Comparison of ENCODE assay signal across 1 cellular context in the genomic region with DNA sequence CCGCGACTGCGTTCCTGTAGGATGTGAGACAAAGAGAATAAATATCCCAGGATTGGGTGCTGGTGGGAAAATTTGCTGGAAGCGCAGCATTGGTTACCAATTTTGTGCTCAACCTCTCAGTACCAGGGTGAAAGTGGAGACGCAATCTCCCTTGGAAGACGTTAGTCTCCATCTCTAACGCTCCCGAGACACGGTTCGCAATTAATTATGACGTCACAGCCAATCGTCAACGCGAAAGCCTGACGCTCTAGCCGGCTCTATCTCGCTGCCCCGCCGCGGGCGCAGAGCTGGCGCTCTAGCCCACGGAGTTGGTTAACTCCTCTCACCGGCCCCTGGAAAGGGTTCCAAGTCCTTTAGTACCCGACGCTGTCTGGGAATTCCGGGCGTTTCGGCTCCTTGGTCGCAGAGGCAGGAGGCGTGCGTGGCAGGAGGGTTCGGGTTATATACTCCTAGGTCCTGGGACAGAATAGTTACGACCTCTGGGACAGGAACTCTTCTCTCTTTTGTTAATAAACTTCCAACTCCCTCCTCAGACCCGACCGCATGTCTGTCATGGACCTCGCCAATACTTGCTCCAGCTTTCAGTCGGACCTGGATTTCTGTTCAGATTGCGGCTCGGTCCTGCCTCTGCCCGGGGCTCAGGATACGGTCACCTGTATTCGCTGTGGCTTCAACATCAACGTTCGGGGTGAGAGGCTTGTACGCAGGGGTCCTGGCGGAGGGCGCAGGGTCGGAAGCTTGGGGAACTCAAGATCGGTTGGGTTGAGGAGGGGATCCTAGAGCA.
TF ChIP-seq lines count a peak whose summit lies in the region.

A gene with protein sequence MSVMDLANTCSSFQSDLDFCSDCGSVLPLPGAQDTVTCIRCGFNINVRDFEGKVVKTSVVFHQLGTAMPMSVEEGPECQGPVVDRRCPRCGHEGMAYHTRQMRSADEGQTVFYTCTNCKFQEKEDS (plus strand): TSS at position 284 of the 784 bp plus-strand sequence. CDS start 260 bp downstream, at position 544.

TF ChIP-seq in H1, 55 proteins besides CTCF, POLR2A, EP300 and RAD21:
- TF ChIP-seq JUND (IDR thresholded peaks at IDR 0.05; ENCODE audit: low read length) = peak; percentile 94
- TF ChIP-seq GABPA (IDR thresholded peaks at IDR 0.05; ENCODE audit: borderline replicate concordance, insufficient read depth, low read length) = no peak
- TF ChIP-seq SP4 (IDR thresholded peaks at IDR 0.05; ENCODE audit: low read length) = peak; percentile 59; the same call in 1 of the 2 replicates
- TF ChIP-seq, protein P1, sequence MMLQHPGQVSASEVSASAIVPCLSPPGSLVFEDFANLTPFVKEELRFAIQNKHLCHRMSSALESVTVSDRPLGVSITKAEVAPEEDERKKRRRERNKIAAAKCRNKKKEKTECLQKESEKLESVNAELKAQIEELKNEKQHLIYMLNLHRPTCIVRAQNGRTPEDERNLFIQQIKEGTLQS (IDR thresholded peaks at IDR 0.05; ENCODE audit: insufficient read depth, low read depth, low read length) = peak; percentile 51; the same call in 1 of the 2 replicates
- no peak for TF ChIP-seq RFX5 (IDR thresholded peaks at IDR 0.05; ENCODE audit: borderline replicate concordance, low read depth, low read length)
- TF ChIP-seq SIN3A (conservative IDR thresholded peaks at IDR 0.05 in 1 of 2, IDR thresholded peaks at IDR 0.05 in 1 of 2; ENCODE audit: low read depth in 1 of 2, low read length in 2 of 2) = peak; percentile 83 to 84; a peak in 2 of 4 replicates
- peak; percentile 98 for TF ChIP-seq SP2 (IDR thresholded peaks at IDR 0.05; ENCODE audit: low read length)
- 0 out of 2 replicates have a peak, but pooled peaks have one; percentile 13 for TF ChIP-seq CEBPB (IDR thresholded peaks at IDR 0.05; ENCODE audit: low read depth, low read length)
- no peak for TF ChIP-seq NANOG (IDR thresholded peaks at IDR 0.05; ENCODE audit: insufficient read depth, low read depth, low read length, poor library complexity, severe bottlenecking)
- peak; percentile 72 for TF ChIP-seq TAF7 (optimal IDR thresholded peaks at IDR 0.05; ENCODE audit: borderline replicate concordance, low read depth, low read length)
- TF ChIP-seq TEAD4 (IDR thresholded peaks at IDR 0.05; ENCODE audit: low read depth, low read length) = 0 out of 2 replicates have a peak, but pooled peaks have one; percentile 38
- peak; percentile 90 for TF ChIP-seq SP1 (IDR thresholded peaks at IDR 0.05; ENCODE audit: low read depth, low read length)
- TF ChIP-seq, protein P2, sequence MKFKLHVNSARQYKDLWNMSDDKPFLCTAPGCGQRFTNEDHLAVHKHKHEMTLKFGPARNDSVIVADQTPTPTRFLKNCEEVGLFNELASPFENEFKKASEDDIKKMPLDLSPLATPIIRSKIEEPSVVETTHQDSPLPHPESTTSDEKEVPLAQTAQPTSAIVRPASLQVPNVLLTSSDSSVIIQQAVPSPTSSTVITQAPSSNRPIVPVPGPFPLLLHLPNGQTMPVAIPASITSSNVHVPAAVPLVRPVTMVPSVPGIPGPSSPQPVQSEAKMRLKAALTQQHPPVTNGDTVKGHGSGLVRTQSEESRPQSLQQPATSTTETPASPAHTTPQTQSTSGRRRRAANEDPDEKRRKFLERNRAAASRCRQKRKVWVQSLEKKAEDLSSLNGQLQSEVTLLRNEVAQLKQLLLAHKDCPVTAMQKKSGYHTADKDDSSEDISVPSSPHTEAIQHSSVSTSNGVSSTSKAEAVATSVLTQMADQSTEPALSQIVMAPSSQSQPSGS (IDR thresholded peaks at IDR 0.05; ENCODE audit: low read length) = peak; percentile 92
- peak; percentile 51 for TF ChIP-seq SRF (IDR thresholded peaks at IDR 0.05; ENCODE audit: low read depth, low read length)
- no peak for TF ChIP-seq CBX5 (IDR thresholded peaks at IDR 0.05; ENCODE audit: low read depth, low read length)
- peak; percentile 92 for TF ChIP-seq PHF8 (conservative IDR thresholded peaks at IDR 0.05; ENCODE audit: low read depth, low read length)
- peak; percentile 56; the same call in 1 of the 2 replicates for TF ChIP-seq JUN (IDR thresholded peaks at IDR 0.05; ENCODE audit: low read depth, low read length)
- TF ChIP-seq POLR2AphosphoS5 (IDR thresholded peaks at IDR 0.05; ENCODE audit: low read depth, low read length) = peak; percentile 95
- TF ChIP-seq TCF12 (IDR thresholded peaks at IDR 0.05; ENCODE audit: low read depth, low read length) = 0 out of 2 replicates have a peak, but pooled peaks have one; percentile 47
- peak; percentile 79; the same call in 1 of the 2 replicates for TF ChIP-seq YY1 (IDR thresholded peaks at IDR 0.05; ENCODE audit: low read depth, low read length)
- TF ChIP-seq GTF2F1 (IDR thresholded peaks at IDR 0.05; ENCODE audit: borderline replicate concordance, low read depth, low read length) = no peak
- peak; percentile 90 for TF ChIP-seq EGR1 (IDR thresholded peaks at IDR 0.05; ENCODE audit: borderline replicate concordance, low read depth, low read length)
- TF ChIP-seq KDM4A (IDR thresholded peaks at IDR 0.05; ENCODE audit: low read depth, low read length, severe bottlenecking) = peak; percentile 76
- 0 out of 2 replicates have a peak, but pooled peaks have one; percentile 17 for TF ChIP-seq RBBP5 (IDR thresholded peaks at IDR 0.05; ENCODE audit: borderline replicate concordance, low read depth, low read length)
- peak in 1 of 2 experiments; percentile 64; a peak in 2 of 4 replicates for TF ChIP-seq HDAC2 (IDR thresholded peaks at IDR 0.05; ENCODE audit: borderline replicate concordance in 1 of 2, low read depth in 2 of 2, low read length in 2 of 2)
- peak; percentile 51; the same call in 1 of the 2 replicates for TF ChIP-seq CHD2 (IDR thresholded peaks at IDR 0.05; ENCODE audit: low read length)
- no peak for TF ChIP-seq ZNF274 (IDR thresholded peaks at IDR 0.05; ENCODE audit: borderline replicate concordance, extremely low read depth, low read length)
- TF ChIP-seq TBP (IDR thresholded peaks at IDR 0.05; ENCODE audit: low read depth, low read length) = peak; percentile 95
- peak; percentile 96 for TF ChIP-seq TAF1 (IDR thresholded peaks at IDR 0.05; ENCODE audit: low read depth, low read length)
- peak; percentile 92 for TF ChIP-seq KDM5A (IDR thresholded peaks at IDR 0.05; ENCODE audit: low read length)
- TF ChIP-seq ASH2L (IDR thresholded peaks at IDR 0.05; ENCODE audit: low read length) = peak; percentile 76
- peak; percentile 15; the same call in 1 of the 2 replicates for TF ChIP-seq SIX5 (IDR thresholded peaks at IDR 0.05; ENCODE audit: low read depth, low read length)
- TF ChIP-seq SIRT6 (IDR thresholded peaks at IDR 0.05; ENCODE audit: low read length) = no peak
- no peak for TF ChIP-seq KDM1A (IDR thresholded peaks at IDR 0.05; ENCODE audit: borderline replicate concordance, low read length)
- TF ChIP-seq CREB1 (IDR thresholded peaks at IDR 0.05) = peak; percentile 98
- no peak for TF ChIP-seq CBX8 (IDR thresholded peaks at IDR 0.05; ENCODE audit: borderline replicate concordance, low read depth, low read length)
